Comparison of ENCODE assay signal across 19 cellular contexts in genomic region chr5:73282383-73282782, GRCh38.
DNase-seq lines count a peak whose midpoint lies in the region; ATAC-seq and TF ChIP-seq lines count a peak whose summit lies in the region.
"Had no signal": no experiment of that assay in that cellular context is flagged by ENCODE, and none has a peak within 500 bp of the region (broad histone marks: within the 10 kb centered on the region; RNA-seq: fewer than 3 reads in every experiment).

No MANE protein-coding gene starts in this region.

- no peaks in the 10 kb centered on the region for H3K9me2 ChIP-seq in OCI-LY7 (ENCODE audit: insufficient read depth, low read length)

- no peak overlapping the region for H2AFZ ChIP-seq in OCI-LY7 (ENCODE audit: low read length)

- POLR2A ChIA-PET in OCI-LY7 (lab: Charles Lee), result interaction anchor here (0.6 kb wide), 1 partner anchor 282 kb away, joined by 3 read pairs; no protein-coding TSS in a partner anchor

- no peak for TF ChIP-seq CTCF in left lung (IDR thresholded peaks at IDR 0.05)
- TF ChIP-seq CTCF in OCI-LY7 (conservative IDR thresholded peaks at IDR 0.05; ENCODE audit: low read length), result no peak

- H3K27me3 ChIP-seq in left lung, result peaks cover 0 to 34% of the 10 kb centered on the region in 2 donors
- H3K27me3 ChIP-seq: vagina had no signal

- CTCF ChIA-PET in OCI-LY7 (lab: Charles Lee; ENCODE audit: unreplicated experiment), result no interaction called here

- H3K27ac ChIP-seq in left lung (no peak overlapping the region), OCI-LY7 (ENCODE audit: low read depth, low read length, poor library complexity, severe bottlenecking) (no peak overlapping the region)
- H3K27ac ChIP-seq: vagina had no signal

- H3K36me3 ChIP-seq in left lung (no peaks in the 10 kb centered on the region), OCI-LY7 (ENCODE audit: insufficient read depth, low read length) (no peaks in the 10 kb centered on the region)
- H3K36me3 ChIP-seq: vagina had no signal

- ATAC-seq in left lung, result peak; percentile 74
- no peak for ATAC-seq in GM18858 (IDR thresholded peaks at IDR 0.05; ENCODE audit: unreplicated experiment)

- no peaks in the 10 kb centered on the region for H3K79me2 ChIP-seq in OCI-LY7 (ENCODE audit: insufficient read depth, low read depth, low read length)

- H4K20me1 ChIP-seq in OCI-LY7 (ENCODE audit: insufficient read depth, low read length), result no peaks in the 10 kb centered on the region

- H3K4me1 ChIP-seq in left lung, result peaks cover 4 to 9% of the 10 kb centered on the region in 2 donors
- H3K4me1 ChIP-seq in OCI-LY7 (ENCODE audit: insufficient read depth, low read length, poor library complexity, severe bottlenecking), result no peaks in the 10 kb centered on the region

- peaks cover 0 to 4% of the 10 kb centered on the region in 2 donors for H3K9me3 ChIP-seq in left lung
- H3K9me3 ChIP-seq in OCI-LY7 (ENCODE audit: low read length), result no peaks in the 10 kb centered on the region
- H3K9me3 ChIP-seq: vagina had no signal

- DNase-seq in DMS 273 treated with DMSO at 0.1 percent for 48 hours (lab: John Stamatoyannopoulos, UW) (peak; percentile 51), NCI-H1105 (lab: John Stamatoyannopoulos, UW) (peak; percentile 45), NCI-H446 treated with DMSO at 0.1 percent for 48 hours (lab: John Stamatoyannopoulos, UW) (peak; percentile 44), left lung (no peak), ureter (ENCODE audit: low spot score) (no peak), OCI-LY7 (ENCODE audit: low spot score) (no peak)
- no peak for DNase-seq in activated CD8-positive, alpha-beta memory T cell treated with anti-CD3 and anti-CD28 coated beads for 24 hours
- DNase-seq: activated CD4-positive, alpha-beta T cell treated with anti-CD3 and anti-CD28 coated beads, Interleukin-2, amount 10 ng/mL, durations not matched to agents 7 days and 5 days; activated naive CD4-positive, alpha-beta T cell treated with anti-CD3 and anti-CD28 coated beads for 36 hours; anterior cingulate cortex; cerebellar nuclear complex; effector memory CD4-positive, alpha-beta T cell; GDM1; head of caudate nucleus; natural killer cell; stimulated activated CD4-positive, alpha-beta T cell treated with anti-CD3 and anti-CD28 coated beads, Interleukin-2, amount 100 ng/mL, for 48 hours; SW 1271 had no signal

- BruUV-seq in OCI-LY7 (replicated peaks; lab: Mats Ljungman, UMichigan), result no TSS peak

- intact Hi-C loops in left lung (cut with DNase I) (no loop called here), OCI-LY7 (cut with micrococcal nuclease; ENCODE audit: unreplicated experiment) (no loop called here)

- H3K4me2 ChIP-seq in OCI-LY7 (ENCODE audit: low read length), result no peak overlapping the region

- H3K4me3 ChIP-seq in left lung (no peak overlapping the region), OCI-LY7 (ENCODE audit: low read depth, low read length, poor library complexity, severe bottlenecking) (no peak overlapping the region)
- H3K4me3 ChIP-seq: vagina had no signal

Comparison
In these comparisons a context has a peak if more than half of its experiments do, and no peak if none do; other contexts are left out.
1. DNase-seq: peak in DMS 273 treated with DMSO at 0.1 percent for 48 hours (single experiment), NCI-H1105 (single experiment) and NCI-H446 treated with DMSO at 0.1 percent for 48 hours (single experiment); none in left lung (0 of 2), activated CD8-positive, alpha-beta memory T cell treated with anti-CD3 and anti-CD28 coated beads for 24 hours (single experiment), ureter (single experiment) and OCI-LY7 (single experiment).